ENCODE assay signal across 1 cellular context in genomic region chr19:18913466-18913865, GRCh38.
A peak's percentile ranks its signal among the peaks of the same experiment; 100 is the strongest.
TF ChIP-seq lines count a peak whose summit lies in the region.

No MANE protein-coding gene starts in this region.

TF ChIP-seq in HepG2, 621 proteins besides CTCF, POLR2A, EP300 and RAD21:
- TF ChIP-seq ZNF629 (CRISPR knock-in tag; conservative IDR thresholded peaks at IDR 0.05) (no peak), HNRNPL (IDR thresholded peaks at IDR 0.05; ENCODE audit: low read depth, low read length) (0 out of 2 replicates have a peak, but pooled peaks have one; percentile 44), RBFOX2 (IDR thresholded peaks at IDR 0.05; ENCODE audit: low read depth, low read length) (0 out of 2 replicates have a peak, but pooled peaks have one; percentile 55)
- TF ChIP-seq, protein P1, sequence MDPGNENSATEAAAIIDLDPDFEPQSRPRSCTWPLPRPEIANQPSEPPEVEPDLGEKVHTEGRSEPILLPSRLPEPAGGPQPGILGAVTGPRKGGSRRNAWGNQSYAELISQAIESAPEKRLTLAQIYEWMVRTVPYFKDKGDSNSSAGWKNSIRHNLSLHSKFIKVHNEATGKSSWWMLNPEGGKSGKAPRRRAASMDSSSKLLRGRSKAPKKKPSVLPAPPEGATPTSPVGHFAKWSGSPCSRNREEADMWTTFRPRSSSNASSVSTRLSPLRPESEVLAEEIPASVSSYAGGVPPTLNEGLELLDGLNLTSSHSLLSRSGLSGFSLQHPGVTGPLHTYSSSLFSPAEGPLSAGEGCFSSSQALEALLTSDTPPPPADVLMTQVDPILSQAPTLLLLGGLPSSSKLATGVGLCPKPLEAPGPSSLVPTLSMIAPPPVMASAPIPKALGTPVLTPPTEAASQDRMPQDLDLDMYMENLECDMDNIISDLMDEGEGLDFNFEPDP (CRISPR knock-in tag; conservative IDR thresholded peaks at IDR 0.05): no peak
